ENCODE assay signal across 8 cellular contexts in genomic region chr2:84924173-84925106, GRCh38. TPM values are rescaled to one million over a fixed set of nuclear protein-coding genes. Genes with fewer than 3 reads are reported as not detected.
DNase-seq lines count a peak whose midpoint lies in the region; ATAC-seq and TF ChIP-seq lines count a peak whose summit lies in the region.

No MANE protein-coding gene starts in this region.

- no peak for TF ChIP-seq POLR2A in breast epithelium (IDR thresholded peaks at IDR 0.05)

- H3K36me3 Mint-ChIP-seq in CD4-positive, CD25-positive, alpha-beta regulatory T cell = peaks cover 1% of the 10 kb centered on the region
- H3K36me3 Mint-ChIP-seq in memory B cell = no peaks in the 10 kb centered on the region

- H3K4me1 ChIP-seq in CD4-positive, CD25-positive, alpha-beta regulatory T cell (ENCODE audit: control insufficient read depth, insufficient read depth, low read length, poor library complexity, severe bottlenecking) = peaks cover 63% of the 10 kb centered on the region
- H3K4me1 ChIP-seq in breast epithelium = peaks cover 0 to 7% of the 10 kb centered on the region in 2 donors

- peak overlapping the region; percentile 95 to 98 (median 96) for H3K4me3 Mint-ChIP-seq in CD4-positive, CD25-positive, alpha-beta regulatory T cell
- peak overlapping the region; percentile 56 for H3K4me3 Mint-ChIP-seq in memory B cell

- H3K27me3 Mint-ChIP-seq in CD4-positive, CD25-positive, alpha-beta regulatory T cell = no peaks in the 10 kb centered on the region
- H3K27me3 Mint-ChIP-seq in memory B cell = no peaks in the 10 kb centered on the region

- H3K4me1 Mint-ChIP-seq in CD4-positive, CD25-positive, alpha-beta regulatory T cell = peaks cover 25 to 61% (median 41%) of the 10 kb centered on the region in 4 donors
- H3K4me1 Mint-ChIP-seq in memory B cell = peaks cover 35% of the 10 kb centered on the region

- no peaks in the 10 kb centered on the region for H3K36me3 ChIP-seq in CD4-positive, CD25-positive, alpha-beta regulatory T cell (ENCODE audit: control insufficient read depth, insufficient read depth, low read length)
- H3K36me3 ChIP-seq in breast epithelium (no peaks in the 10 kb centered on the region), WERI-Rb-1 (no peaks in the 10 kb centered on the region)

- ATAC-seq in CD4-positive, CD25-positive, alpha-beta regulatory T cell (ENCODE audit: low read depth in 2 of 2) = peak; percentile 5 to 6
- ATAC-seq in GM21717 (IDR thresholded peaks at IDR 0.05; ENCODE audit: unreplicated experiment) (peak; percentile 30), memory B cell (ENCODE audit: low read depth) (peak; percentile 7)

- DNase-seq in CD4-positive, CD25-positive, alpha-beta regulatory T cell = peak; percentile 64 to 91 (median 77)
- DNase-seq in OCI-M1 (lab: John Stamatoyannopoulos, UW) (peak; percentile 94), breast epithelium (ENCODE audit: low spot score in 2 of 2) (no peak), memory B cell (ENCODE audit: low spot score in 2 of 2) (no peak), cerebellum (ENCODE audit: low spot score) (no peak), WERI-Rb-1 (no peak), GM13977 (ENCODE audit: low spot score) (no peak)

- H3K27me3 ChIP-seq in CD4-positive, CD25-positive, alpha-beta regulatory T cell (ENCODE audit: control insufficient read depth, insufficient read depth, low read length) = no peaks in the 10 kb centered on the region
- H3K27me3 ChIP-seq in breast epithelium (no peaks in the 10 kb centered on the region), WERI-Rb-1 (ENCODE audit: insufficient read depth, low read depth, severe bottlenecking) (no peaks in the 10 kb centered on the region)

- H3K9me3 Mint-ChIP-seq in CD4-positive, CD25-positive, alpha-beta regulatory T cell = peaks cover 0 to 3% (median 0%) of the 10 kb centered on the region in 7 donors
- H3K9me3 Mint-ChIP-seq in memory B cell = peaks cover 1% of the 10 kb centered on the region

- no peak for TF ChIP-seq CTCF in breast epithelium (IDR thresholded peaks at IDR 0.05)
- no peak for TF ChIP-seq CTCF in WERI-Rb-1 (IDR thresholded peaks at IDR 0.05; ENCODE audit: low read depth, low read length)
- no peak for TF ChIP-seq CTCF in GM13977 (IDR thresholded peaks at IDR 0.05; ENCODE audit: extremely low read depth, insufficient read depth, missing control alignments)

- H3K9me3 ChIP-seq in CD4-positive, CD25-positive, alpha-beta regulatory T cell (ENCODE audit: control insufficient read depth in 2 of 2, low read length in 2 of 2) = no peaks in the 10 kb centered on the region
- H3K9me3 ChIP-seq in breast epithelium (no peaks in the 10 kb centered on the region), WERI-Rb-1 (ENCODE audit: severe bottlenecking) (no peaks in the 10 kb centered on the region)

- peak overlapping the region; percentile 82 for H3K27ac ChIP-seq in CD4-positive, CD25-positive, alpha-beta regulatory T cell (ENCODE audit: insufficient read depth, low read length, poor library complexity, severe bottlenecking)
- H3K27ac ChIP-seq in breast epithelium (peak overlapping the region; percentile 20 to 62), WERI-Rb-1 (no peak overlapping the region)

- intact Hi-C loops in breast epithelium (cut with DNase I; ENCODE audit: low total_unique reads) = loop anchor here (5.0 kb wide), 1 partner anchor 283 kb away; no protein-coding TSS in a partner anchor

- peak overlapping the region; percentile 60 for H3K4me3 ChIP-seq in CD4-positive, CD25-positive, alpha-beta regulatory T cell (ENCODE audit: low read depth, low read length)
- H3K4me3 ChIP-seq in breast epithelium (peak overlapping the region in 2 of 3 donors; percentile 23 to 37), WERI-Rb-1 (ENCODE audit: low read depth, low read length) (no peak overlapping the region)

- in situ Hi-C loops in GM13977 (cut with MboI; ENCODE audit: low pct_unique_long_range_greater_than_20kb, low sequenced_read_pairs, unreplicated experiment) = loop anchor here (25.0 kb wide), 1 partner anchor 363 kb away; no protein-coding TSS in a partner anchor

- H3K27ac Mint-ChIP-seq in CD4-positive, CD25-positive, alpha-beta regulatory T cell = peak overlapping the region; percentile 95 to 100 (median 97)
- peak overlapping the region; percentile 53 for H3K27ac Mint-ChIP-seq in memory B cell

RNA-seq across cellular contexts. Expression of gene TMSB10, which starts 19.0 kb away (rescaled TPM):
- total RNA-seq in CD4-positive, CD25-positive, alpha-beta regulatory T cell = 2,468 TPM
- polyA plus RNA-seq in CD4-positive, CD25-positive, alpha-beta regulatory T cell = over 10,000 TPM in 1 of 4 donors, 1,000 to 10,000 TPM in 3; 7,086 to 10,693 (median 8,015) TPM
- total RNA-seq in breast epithelium (1,000 to 10,000 TPM; 1,918 to 5,529 (median 3,700) TPM), cerebellum (1,631 TPM)

RNA-seq across cellular contexts. Expression of gene TRABD2A, which starts 43.6 kb away (rescaled TPM):
- 48.8 TPM for total RNA-seq in CD4-positive, CD25-positive, alpha-beta regulatory T cell
- polyA plus RNA-seq in CD4-positive, CD25-positive, alpha-beta regulatory T cell = 10 to 100 TPM; 32.9 to 41.2 (median 38.7) TPM
- total RNA-seq in breast epithelium (1 to 10 TPM; 2.2 to 7.4 (median 5.6) TPM), cerebellum (1.4 TPM)

RNA-seq across cellular contexts. Expression of gene KCMF1, which starts 46.5 kb away (rescaled TPM):
- total RNA-seq in CD4-positive, CD25-positive, alpha-beta regulatory T cell = 80.0 TPM
- polyA plus RNA-seq in CD4-positive, CD25-positive, alpha-beta regulatory T cell = 10 to 100 TPM; 21.3 to 41.8 (median 28.5) TPM
- total RNA-seq in breast epithelium (10 to 100 TPM; 35.7 to 68.6 (median 49.3) TPM), cerebellum (32.4 TPM)

Comparison
In these comparisons a context has a peak if more than half of its experiments do, and no peak if none do; other contexts are left out.
1. DNase-seq: peak in CD4-positive, CD25-positive, alpha-beta regulatory T cell (3 of 3) and OCI-M1 (single experiment); none in breast epithelium (0 of 2), memory B cell (0 of 2), cerebellum (single experiment), WERI-Rb-1 (single experiment) and GM13977 (single experiment).
2. Peak in every context shown above with its lines, with median percentiles within 50 percentile points of each other: ATAC-seq.